In the genomic region with DNA sequence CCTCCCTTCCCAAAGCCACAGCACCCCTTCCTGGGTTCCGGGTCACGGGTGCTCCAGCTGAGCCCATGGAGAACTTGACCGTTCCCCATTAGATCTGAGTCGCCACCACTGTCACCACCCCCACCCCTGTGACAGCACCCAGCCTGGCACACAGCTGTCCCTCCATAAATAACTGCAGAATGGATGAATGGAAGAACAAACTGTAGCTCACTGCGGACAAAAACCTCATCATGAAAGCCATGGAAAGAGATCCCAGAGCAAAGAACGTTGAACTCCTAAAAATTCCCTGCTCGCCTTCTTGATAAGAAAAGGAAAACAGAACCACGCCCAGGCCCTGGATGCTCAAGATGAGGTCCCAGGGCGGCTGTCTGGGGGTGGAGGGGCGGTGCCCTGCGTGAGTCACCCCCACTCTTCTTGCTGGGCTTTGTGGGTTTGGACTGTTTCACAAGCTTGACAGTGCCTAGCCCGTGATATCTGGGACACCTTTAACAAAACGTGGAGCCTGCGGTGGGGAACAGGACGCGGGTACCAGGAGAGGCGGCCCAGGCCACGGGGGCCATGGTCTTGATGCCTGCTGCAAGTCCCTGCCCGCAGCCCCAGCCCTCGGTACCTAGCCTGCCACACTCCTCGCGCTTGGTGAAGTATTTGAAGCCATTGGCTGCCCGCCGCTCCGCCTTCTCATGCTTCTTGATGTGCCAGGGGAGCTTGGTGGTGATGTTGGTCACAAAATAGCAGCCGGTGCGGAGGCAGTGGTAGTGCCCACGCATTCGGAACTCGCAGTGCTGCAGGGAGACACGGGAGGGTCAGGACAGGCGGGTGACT, we compare ENCODE assay signal across 15 cellular contexts.
DNase-seq lines count a peak whose midpoint lies in the region; ATAC-seq and TF ChIP-seq lines count a peak whose summit lies in the region.
"Had no signal": no experiment of that assay in that cellular context is flagged by ENCODE, and none has a peak within 500 bp of the region (broad histone marks: within the 10 kb centered on the region; RNA-seq: fewer than 3 reads in every experiment).

No MANE protein-coding gene starts in this region.

- H3K4me1 Mint-ChIP-seq in MCF 10A (ENCODE audit: insufficient read depth, unreplicated experiment), result peaks cover 5% of the 10 kb centered on the region

- no peak for TF ChIP-seq POLR2A in breast epithelium (IDR thresholded peaks at IDR 0.05)
- TF ChIP-seq POLR2A in suprapubic skin (IDR thresholded peaks at IDR 0.05), result no peak

- H3K9me3 ChIP-seq in breast epithelium (no peaks in the 10 kb centered on the region), RWPE2 (ENCODE audit: severe bottlenecking) (no peaks in the 10 kb centered on the region), suprapubic skin (no peaks in the 10 kb centered on the region)
- H3K9me3 ChIP-seq: ovary, spleen, tibial nerve had no signal

- peak; percentile 76 for DNase-seq in MCF 10A (ENCODE audit: unreplicated experiment)
- no peak for DNase-seq in breast epithelium (ENCODE audit: low spot score in 2 of 2)
- DNase-seq in RWPE2 (ENCODE audit: low spot score), result no peak
- peak in 1 of 2 donors; percentile 38 for DNase-seq in foreskin keratinocyte
- no peak for DNase-seq in suprapubic skin (ENCODE audit: low spot score in 2 of 2)
- no peak for DNase-seq in glomerular visceral epithelial cell (ENCODE audit: extremely low spot score)
- DNase-seq in T-helper 9 cell, result no peak
- DNase-seq: effector CD8-positive, alpha-beta T cell; NCI-H1436; NCI-H446; ovary; spleen had no signal

- H3K4me1 ChIP-seq in breast epithelium, result peaks cover 8 to 11% of the 10 kb centered on the region in 2 donors
- peaks cover 11% of the 10 kb centered on the region for H3K4me1 ChIP-seq in RWPE2 (ENCODE audit: insufficient read depth, poor library complexity, severe bottlenecking)
- peaks cover 7% of the 10 kb centered on the region for H3K4me1 ChIP-seq in foreskin keratinocyte
- peaks cover 70% of the 10 kb centered on the region for H3K4me1 ChIP-seq in suprapubic skin
- H3K4me1 ChIP-seq: spleen had no signal

- no peaks in the 10 kb centered on the region for H3K36me3 ChIP-seq in breast epithelium
- H3K36me3 ChIP-seq in RWPE2 (ENCODE audit: low read depth), result no peaks in the 10 kb centered on the region
- H3K36me3 ChIP-seq in suprapubic skin, result peaks cover 31% of the 10 kb centered on the region
- H3K36me3 ChIP-seq: ovary had no signal

- POLR2A ChIA-PET in MCF 10A (lab: Yijun Ruan, JAX), result interaction anchor here (0.6 to 1.2 kb wide), 4 partner anchors 137 to 1557 kb away, joined by 3 to 5 read pairs (median 3); no protein-coding TSS in a partner anchor

- intact Hi-C loops in MCF 10A (cut with micrococcal nuclease), result no loop called here
- intact Hi-C loops in breast epithelium (cut with DNase I; ENCODE audit: low total_unique reads), result no loop called here

- H3K27me3 ChIP-seq in breast epithelium (peaks cover 0 to 2% of the 10 kb centered on the region in 2 donors), RWPE2 (ENCODE audit: insufficient read depth, poor library complexity, severe bottlenecking) (no peaks in the 10 kb centered on the region), foreskin keratinocyte (no peaks in the 10 kb centered on the region), suprapubic skin (no peaks in the 10 kb centered on the region)
- H3K27me3 ChIP-seq: ovary had no signal

- H3K4me3 ChIP-seq in breast epithelium (no peak overlapping the region), RWPE2 (ENCODE audit: severe bottlenecking) (no peak overlapping the region), suprapubic skin (no peak overlapping the region)
- H3K4me3 ChIP-seq: ovary, spleen, tibial nerve had no signal

- TF ChIP-seq EP300 in suprapubic skin (IDR thresholded peaks at IDR 0.05), result no peak

- no TSS peak for BruUV-seq in MCF 10A (replicated peaks; lab: Mats Ljungman, UMichigan)

- peaks cover 12% of the 10 kb centered on the region for H3K36me3 Mint-ChIP-seq in MCF 10A (ENCODE audit: insufficient read depth, unreplicated experiment)

- H3K4me3 Mint-ChIP-seq in MCF 10A (ENCODE audit: unreplicated experiment), result no peak overlapping the region

- no peak for TF ChIP-seq CTCF in MCF 10A (IDR thresholded peaks at IDR 0.05; ENCODE audit: unreplicated experiment)
- no peak for TF ChIP-seq CTCF in breast epithelium (IDR thresholded peaks at IDR 0.05)
- no peak for TF ChIP-seq CTCF in RWPE2 (IDR thresholded peaks at IDR 0.05; ENCODE audit: poor library complexity, severe bottlenecking)
- TF ChIP-seq CTCF in foreskin keratinocyte (conservative IDR thresholded peaks at IDR 0.05), result no peak
- no peak for TF ChIP-seq CTCF in suprapubic skin (IDR thresholded peaks at IDR 0.05)

- no peaks in the 10 kb centered on the region for H3K27me3 Mint-ChIP-seq in MCF 10A (ENCODE audit: insufficient read depth, unreplicated experiment)

- H3K9me3 Mint-ChIP-seq in MCF 10A (ENCODE audit: unreplicated experiment), result no peaks in the 10 kb centered on the region
- H3K9me3 Mint-ChIP-seq: activated T-helper 2 cell treated with anti-CD3 and anti-CD28 coated beads, Interferon-gamma antibody, Interleukin-2, Interleukin-4, amounts not matched to agents 10 μg/mL and 5 μg/mL and 100 μg/mL, durations not matched to agents 14 hours and 24 hours and 36 hours had no signal

- H3K27ac Mint-ChIP-seq in MCF 10A (ENCODE audit: low read depth, unreplicated experiment), result no peak overlapping the region
- H3K27ac Mint-ChIP-seq: activated T-helper 2 cell treated with anti-CD3 and anti-CD28 coated beads, Interferon-gamma antibody, Interleukin-2, Interleukin-4, amounts not matched to agents 10 μg/mL and 5 μg/mL and 100 μg/mL, durations not matched to agents 14 hours and 24 hours and 36 hours had no signal

- CTCF ChIA-PET in MCF 10A (lab: Yijun Ruan, JAX), result interaction anchor here (0.5 kb wide), 1 partner anchor 44 kb away, joined by 3 read pairs; no protein-coding TSS in a partner anchor

- ATAC-seq in RWPE2 (ENCODE audit: low read depth) (peak; percentile 68), foreskin keratinocyte (peak; percentile 69), GM19452 (IDR thresholded peaks at IDR 0.05; ENCODE audit: unreplicated experiment) (no peak)

- 78% methylated on average over 32 of the region's 32 CpGs for WGBS in suprapubic skin

- H3K27ac ChIP-seq in breast epithelium (peak overlapping the region in 1 of 2 donors; percentile 69), RWPE2 (ENCODE audit: poor library complexity, severe bottlenecking) (no peak overlapping the region), foreskin keratinocyte (no peak overlapping the region), suprapubic skin (peak overlapping the region; percentile 6)
- H3K27ac ChIP-seq: ovary, spleen, tibial nerve had no signal
